Comparison of ENCODE assay signal across 8 cellular contexts in the genomic region with DNA sequence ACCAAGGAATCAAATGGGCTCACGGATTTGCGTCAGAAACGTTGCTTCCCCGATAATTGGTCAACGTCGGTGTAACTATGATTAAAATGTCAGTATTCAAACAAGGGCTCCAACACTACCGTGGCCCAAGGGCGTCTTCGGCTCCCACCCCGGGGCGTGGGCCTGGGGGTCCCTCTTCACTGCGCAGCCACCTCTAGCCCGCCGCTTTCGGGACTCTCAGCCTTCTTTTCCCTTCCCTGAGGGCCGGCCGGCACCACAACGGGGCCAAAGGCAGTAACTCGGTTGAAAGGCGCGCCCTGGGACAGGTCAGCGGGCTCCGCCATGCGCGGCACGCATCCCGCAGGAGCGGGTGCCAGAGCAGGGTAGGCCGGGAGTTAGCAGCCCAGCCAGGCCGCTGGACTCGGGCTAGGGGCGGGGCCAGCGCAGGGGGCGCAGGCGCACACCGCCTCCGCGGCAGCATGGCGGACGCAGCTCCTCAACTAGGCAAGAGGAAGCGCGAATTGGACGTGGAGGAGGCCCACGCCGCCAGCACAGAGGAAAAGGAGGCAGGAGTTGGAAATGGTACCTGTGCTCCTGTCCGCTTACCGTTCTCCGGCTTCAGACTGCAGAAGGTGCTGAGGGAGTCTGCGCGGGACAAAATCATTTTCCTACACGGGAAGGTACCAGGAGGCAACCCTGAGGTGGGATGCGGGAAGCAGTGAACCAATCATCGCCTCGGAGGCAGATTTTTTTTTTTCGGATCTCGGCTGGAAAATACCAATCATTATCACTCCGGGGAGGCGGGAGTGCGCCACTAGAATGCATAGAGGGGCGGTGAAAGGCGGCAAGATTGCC. TPM values are rescaled to one million over a fixed set of nuclear protein-coding genes. Genes with fewer than 3 reads are reported as not detected.
DNase-seq lines count a peak whose midpoint lies in the region; ATAC-seq and TF ChIP-seq lines count a peak whose summit lies in the region.

A gene with protein sequence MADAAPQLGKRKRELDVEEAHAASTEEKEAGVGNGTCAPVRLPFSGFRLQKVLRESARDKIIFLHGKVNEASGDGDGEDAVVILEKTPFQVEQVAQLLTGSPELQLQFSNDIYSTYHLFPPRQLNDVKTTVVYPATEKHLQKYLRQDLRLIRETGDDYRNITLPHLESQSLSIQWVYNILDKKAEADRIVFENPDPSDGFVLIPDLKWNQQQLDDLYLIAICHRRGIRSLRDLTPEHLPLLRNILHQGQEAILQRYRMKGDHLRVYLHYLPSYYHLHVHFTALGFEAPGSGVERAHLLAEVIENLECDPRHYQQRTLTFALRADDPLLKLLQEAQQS (plus strand): TSS at position 438 of the 834 bp plus-strand sequence. CDS start 21 bp downstream, at position 459.

- no TSS peak for BruUV-seq in IMR-90 (replicated peaks; lab: Mats Ljungman, UMichigan)

- peak within 1 kb of the TSS; percentile 91 for H2BK5ac ChIP-seq in IMR-90 (ENCODE audit: low read depth, low read length, poor library complexity, severe bottlenecking)

- 0 out of 2 replicates have a peak, but pooled peaks cover 2% of the 10 kb centered on the region for H3K36me3 ChIP-seq in IMR-90 (ENCODE audit: control insufficient read depth, insufficient read depth, low read length)

- intact Hi-C loops in IMR-90 (cut with micrococcal nuclease), result loop anchor here (1.0 to 10.0 kb wide), 2 partner anchors 14 to 1731 kb away; no protein-coding TSS in a partner anchor

- no peak for TF ChIP-seq RAD21 in IMR-90 (IDR thresholded peaks at IDR 0.05; ENCODE audit: low read length)

- no peak for TF ChIP-seq CTCF in IMR-90 (conservative IDR thresholded peaks at IDR 0.05; ENCODE audit: low read depth, low read length)

- peak within 1 kb of the TSS; percentile 79 for H3K18ac ChIP-seq in IMR-90 (ENCODE audit: low read depth, low read length)

- peak within 1 kb of the TSS; percentile 98 for H2BK120ac ChIP-seq in IMR-90 (ENCODE audit: low read depth, low read length)

- H3K9me1 ChIP-seq in IMR-90 (ENCODE audit: insufficient read depth, low read length), result no peaks in the 10 kb centered on the region

- CTCF ChIA-PET in IMR-90 (lab: Yijun Ruan, JAX), result interaction anchor here (1.2 kb wide), 1 partner anchor 177 kb away, joined by 6 read pairs; no protein-coding TSS in a partner anchor

- in situ Hi-C loops in IMR-90 (cut with MboI; ENCODE audit: low sequenced_read_pairs), result loop anchor here (10.0 to 25.0 kb wide), 4 partner anchors 301 to 1033 kb away; no protein-coding TSS in a partner anchor

- peak within 1 kb of the TSS; percentile 76 for H3K9ac ChIP-seq in IMR-90 (ENCODE audit: low read depth, low read length)

- peak within 1 kb of the TSS; percentile 86 for H2AK9ac ChIP-seq in IMR-90 (replicated peaks; ENCODE audit: low read depth, low read length, poor library complexity)

- peaks cover 12 to 23% of the 10 kb centered on the region in 2 experiments for H3K79me1 ChIP-seq in IMR-90 (ENCODE audit: low read depth in 1 of 2, low read length in 2 of 2)

- H3K27me3 ChIP-seq in IMR-90 (ENCODE audit: control insufficient read depth, insufficient read depth, low read length), result no peaks in the 10 kb centered on the region

- H3K14ac ChIP-seq in IMR-90 (replicated peaks; ENCODE audit: low read depth, low read length), result peak within 1 kb of the TSS; percentile 99

- H4K91ac ChIP-seq in IMR-90 (ENCODE audit: insufficient read depth, low read depth, low read length), result peak within 1 kb of the TSS; percentile 98

- H3K9me3 ChIP-seq in IMR-90 (ENCODE audit: control insufficient read depth, insufficient read depth, low read length), result no peaks in the 10 kb centered on the region

- peak within 1 kb of the TSS; percentile 79 for H3K4me2 ChIP-seq in IMR-90 (ENCODE audit: low read depth, low read length)

- peak within 1 kb of the TSS; percentile 99 for H3K23ac ChIP-seq in IMR-90 (ENCODE audit: low read depth, low read length)

- DNase-seq in DMS114 treated with DMSO at 0.1 percent for 48 hours (lab: John Stamatoyannopoulos, UW; ENCODE audit: unreplicated experiment), result peak; percentile 73
- peak; percentile 88 for DNase-seq in IMR-90
- peak; percentile 48 for DNase-seq in OCI-M2 (lab: John Stamatoyannopoulos, UW; ENCODE audit: unreplicated experiment)
- peak; percentile 90 for DNase-seq in activated T-cell treated with anti-CD3 and anti-CD28 coated beads for 48 hours (ENCODE audit: low read depth)
- DNase-seq in epithelial cell of prostate (ENCODE audit: low read depth, low spot score), result peak; percentile 52
- peak; percentile 91 for DNase-seq in mucosa of gallbladder (ENCODE audit: low spot score)
- DNase-seq in stimulated activated CD8-positive, alpha-beta memory T cell treated with anti-CD3 and anti-CD28 coated beads, Interleukin-4, amount 100 ng/mL, for 4 hours (ENCODE audit: low read depth in 2 of 2, low spot score in 1 of 2), result peak; percentile 60 to 73

- H2BK20ac ChIP-seq in IMR-90 (ENCODE audit: low read depth, low read length), result peak within 1 kb of the TSS; percentile 86

- dilution Hi-C loops in IMR-90 (cut with HindIII; ENCODE audit: low sequenced_read_pairs, unreplicated experiment), result no loop called here

- H4K5ac ChIP-seq in IMR-90 (ENCODE audit: low read depth, low read length), result peak within 1 kb of the TSS; percentile 77

- no peaks in the 10 kb centered on the region for H4K20me1 ChIP-seq in IMR-90 (ENCODE audit: insufficient read depth, low read length)

- H2AFZ ChIP-seq in IMR-90 (replicated peaks; ENCODE audit: low read length, poor library complexity), result peak within 1 kb of the TSS; percentile 100

- peak within 1 kb of the TSS; percentile 82; the same call in 1 of the 2 replicates for H2AK5ac ChIP-seq in IMR-90 (ENCODE audit: low read depth, low read length)

- WGBS in IMR-90 (ENCODE audit: extremely low coverage in 2 of 2, insufficient read length in 1 of 2), 2 experiments, result 0% methylated on average over 11 of the region's 61 CpGs; no CpG with 5 or more reads in 1 of the 2 experiments

- H2BK15ac ChIP-seq in IMR-90 (ENCODE audit: low read depth, low read length), result peak within 1 kb of the TSS; percentile 99

- ATAC-seq in GM21528 (IDR thresholded peaks at IDR 0.05; ENCODE audit: low FRiP score, unreplicated experiment), result peak; percentile 93
- peak; percentile 99 for ATAC-seq in IMR-90 (ENCODE audit: low read depth)

- peaks cover 3% of the 10 kb centered on the region; the same call in 1 of the 2 replicates for H3K4me1 ChIP-seq in IMR-90 (ENCODE audit: control insufficient read depth, insufficient read depth, low read length)

- peak; percentile 90 for TF ChIP-seq POLR2A in IMR-90 (IDR thresholded peaks at IDR 0.05; ENCODE audit: low read depth, low read length)

- peak within 1 kb of the TSS; percentile 94 to 99 for H4K8ac ChIP-seq in IMR-90 (ENCODE audit: low read depth in 2 of 2, low read length in 2 of 2)

- POLR2A ChIA-PET in IMR-90 (lab: Charles Lee; ENCODE audit: unreplicated experiment), result interaction anchor here (0.6 to 0.9 kb wide), 2 partner anchors 341 to 1506 kb away, joined by 3 read pairs; no protein-coding TSS in a partner anchor

- peak within 1 kb of the TSS; percentile 92 for H3K56ac ChIP-seq in IMR-90 (ENCODE audit: extremely low read depth, insufficient read depth, low read length)

- peak within 1 kb of the TSS; percentile 55 for H3K4me3 ChIP-seq in IMR-90 (ENCODE audit: insufficient read depth, low read depth, low read length)

- H3K27ac ChIP-seq in IMR-90 (ENCODE audit: insufficient read depth, low read length) (peak within 1 kb of the TSS; percentile 85), epithelial cell of prostate (peak within 1 kb of the TSS; percentile 80)

- H3K4ac ChIP-seq in IMR-90 (ENCODE audit: low read depth, low read length), result peak within 1 kb of the TSS; percentile 98

TF ChIP-seq in IMR-90, 13 proteins besides CTCF, POLR2A, EP300 and RAD21:
- no peak for TF ChIP-seq SMC3 (IDR thresholded peaks at IDR 0.05; ENCODE audit: low read depth, low read length)
- TF ChIP-seq RCOR1 (IDR thresholded peaks at IDR 0.05; ENCODE audit: insufficient replicate concordance, low read length), result no peak
- no peak for TF ChIP-seq MAFK (IDR thresholded peaks at IDR 0.05; ENCODE audit: low read depth, low read length)
- TF ChIP-seq CEBPB (IDR thresholded peaks at IDR 0.05; ENCODE audit: low read depth, low read length), result no peak
- TF ChIP-seq RFX5 (IDR thresholded peaks at IDR 0.05; ENCODE audit: low read depth, low read length), result no peak
- no peak for TF ChIP-seq FOS (IDR thresholded peaks at IDR 0.05; ENCODE audit: low read depth, low read length)
- peak; percentile 60; the same call in 1 of the 2 replicates for TF ChIP-seq BHLHE40 (IDR thresholded peaks at IDR 0.05; ENCODE audit: low read depth, low read length)
- TF ChIP-seq MAZ (IDR thresholded peaks at IDR 0.05; ENCODE audit: borderline replicate concordance, low read depth, low read length), result peak; percentile 73; the same call in 1 of the 2 replicates
- TF ChIP-seq, protein P1, sequence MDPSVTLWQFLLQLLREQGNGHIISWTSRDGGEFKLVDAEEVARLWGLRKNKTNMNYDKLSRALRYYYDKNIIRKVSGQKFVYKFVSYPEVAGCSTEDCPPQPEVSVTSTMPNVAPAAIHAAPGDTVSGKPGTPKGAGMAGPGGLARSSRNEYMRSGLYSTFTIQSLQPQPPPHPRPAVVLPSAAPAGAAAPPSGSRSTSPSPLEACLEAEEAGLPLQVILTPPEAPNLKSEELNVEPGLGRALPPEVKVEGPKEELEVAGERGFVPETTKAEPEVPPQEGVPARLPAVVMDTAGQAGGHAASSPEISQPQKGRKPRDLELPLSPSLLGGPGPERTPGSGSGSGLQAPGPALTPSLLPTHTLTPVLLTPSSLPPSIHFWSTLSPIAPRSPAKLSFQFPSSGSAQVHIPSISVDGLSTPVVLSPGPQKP (IDR thresholded peaks at IDR 0.05; ENCODE audit: borderline replicate concordance, low read depth, low read length), result no peak
- TF ChIP-seq USF2 (IDR thresholded peaks at IDR 0.05; ENCODE audit: low read depth, low read length), result peak; percentile 16; the same call in 1 of the 2 replicates
- peak; percentile 97 for TF ChIP-seq MXI1 (IDR thresholded peaks at IDR 0.05; ENCODE audit: borderline replicate concordance, low read depth, low read length)
TF ChIP-seq in IMR-90: peak in this region for 4.

RNA-seq across cellular contexts. Expression of the gene that starts here (rescaled TPM):
- total RNA-seq in IMR-90 (2012; rRNA removed) (18.6 and 19.7 TPM in 2 replicates), mucosa of gallbladder (34.6 TPM)
- polyA plus RNA-seq in IMR-90 (2012; rRNA removed), result 34.8 and 35.0 TPM in 2 replicates
- polyA plus RNA-seq in IMR-90 (2012; cell fraction: cytosol; rRNA removed), result 26.7 and 31.4 TPM in 2 replicates
- polyA plus RNA-seq in IMR-90 (2012; cell fraction: nucleus; rRNA removed; ENCODE audit: low replicate concordance), result 12.2 and 12.5 TPM in 2 replicates

Comparison
In these comparisons a context has a peak if more than half of its experiments do, and no peak if none do; other contexts are left out.
1. Peak in every context shown above with its lines: DNase-seq, ATAC-seq, H3K4me3 ChIP-seq and H3K27ac ChIP-seq.